In the genomic region with DNA sequence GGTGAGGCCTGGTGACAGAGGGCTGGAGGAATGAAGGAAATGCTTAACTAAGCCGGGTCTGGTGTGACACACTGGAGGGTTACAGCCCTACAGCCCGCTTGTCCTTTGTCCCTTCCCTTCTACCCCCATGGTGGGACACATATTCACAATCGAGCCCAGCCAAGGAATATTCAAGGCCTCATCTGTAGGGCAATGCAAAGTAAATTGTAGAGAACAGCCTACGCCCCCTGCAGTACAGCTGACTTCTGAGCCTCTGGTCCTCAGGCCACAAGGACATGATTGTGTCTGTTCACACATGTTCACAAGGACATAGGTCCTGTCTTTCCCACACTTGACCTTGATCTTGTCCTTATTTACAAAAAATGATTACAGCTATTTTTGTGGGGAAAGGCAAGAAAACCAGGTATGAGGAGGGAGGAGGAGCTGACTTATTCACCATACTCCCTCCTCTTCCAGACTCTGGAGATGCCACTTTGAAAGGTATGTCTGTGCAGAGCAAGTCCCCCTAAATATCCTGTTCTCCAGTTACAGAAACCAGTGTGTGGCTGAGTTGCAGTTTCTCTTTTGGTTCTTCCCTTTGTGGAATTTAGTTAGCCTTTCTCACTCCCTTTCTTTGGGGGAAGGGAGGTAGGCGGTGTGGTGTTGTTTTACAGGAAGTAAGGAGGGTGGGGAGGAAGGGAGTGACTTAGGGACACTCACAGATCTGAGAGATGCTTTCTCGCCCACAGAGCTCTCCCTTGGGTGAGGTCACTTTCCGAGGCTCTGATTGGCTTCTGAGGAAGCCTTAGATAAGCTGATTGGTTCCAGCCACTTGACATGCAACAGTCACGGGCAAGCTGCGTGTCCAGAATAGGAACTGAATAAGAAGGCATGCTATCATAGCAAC, we compare ENCODE assay signal across 8 cellular contexts. TPM values are rescaled to one million over a fixed set of nuclear protein-coding genes. Genes with fewer than 3 reads are reported as not detected.
DNase-seq lines count a peak whose midpoint lies in the region; ATAC-seq, FAIRE-seq and TF ChIP-seq lines count a peak whose summit lies in the region.

No MANE protein-coding gene starts in this region.

- intact Hi-C loops in left ventricle myocardium superior (cut with micrococcal nuclease): loop anchor here (5.0 kb wide), 1 partner anchor 33 kb away; no protein-coding TSS in a partner anchor

- ATAC-seq in HG02571 (IDR thresholded peaks at IDR 0.05; ENCODE audit: unreplicated experiment) (peak; percentile 92), left ventricle myocardium superior (peak; percentile 85)

- no peak overlapping the region for H3K4me3 Mint-ChIP-seq in progenitor cell of endocrine pancreas (ENCODE audit: low read depth)

- no peaks in the 10 kb centered on the region for H3K27me3 Mint-ChIP-seq in progenitor cell of endocrine pancreas

- H3K4me1 Mint-ChIP-seq in progenitor cell of endocrine pancreas (ENCODE audit: low read depth): peaks cover 6% of the 10 kb centered on the region

- TF ChIP-seq CTCF in GM10266 (IDR thresholded peaks at IDR 0.05; ENCODE audit: control insufficient read depth, insufficient read depth, low read depth, missing control alignments) (peak; percentile 52), NB4 (IDR thresholded peaks at IDR 0.05; ENCODE audit: low read depth, low read length) (no peak), progenitor cell of endocrine pancreas (IDR thresholded peaks at IDR 0.05; ENCODE audit: unreplicated experiment) (peak; percentile 10), D721Med (IDR thresholded peaks at IDR 0.05; ENCODE audit: insufficient read depth, missing control alignments) (no peak)

- no peak for TF ChIP-seq POLR2A in NB4 (IDR thresholded peaks at IDR 0.05; ENCODE audit: extremely low read depth, insufficient read length)

- H3K4me3 ChIP-seq in NB4 (ENCODE audit: low read depth, low read length): peak overlapping the region; percentile 44

- no peaks in the 10 kb centered on the region for H3K9me3 Mint-ChIP-seq in progenitor cell of endocrine pancreas (ENCODE audit: low read depth)

- H3K27ac Mint-ChIP-seq in progenitor cell of endocrine pancreas: no peak overlapping the region

- no peak for FAIRE-seq in D721Med (lab: Jason Lieb, UNC)

- peak; percentile 88 for DNase-seq in GM10266 (ENCODE audit: extremely low spot score)
- peak; percentile 99 for DNase-seq in NB4 (ENCODE audit: low read depth)
- peak; percentile 90 to 93 for DNase-seq in SW 1271 (lab: John Stamatoyannopoulos, UW)
- DNase-seq in amniotic stem cell (lab: John Stamatoyannopoulos, UW): peak; percentile 99
- DNase-seq in left ventricle myocardium superior: peak; percentile 90
- DNase-seq in progenitor cell of endocrine pancreas (ENCODE audit: low spot score, unreplicated experiment): no peak
- no peak for DNase-seq in D721Med (ENCODE audit: insufficient read length, low spot score)

- peaks cover 1% of the 10 kb centered on the region for H3K36me3 Mint-ChIP-seq in progenitor cell of endocrine pancreas (ENCODE audit: insufficient read depth)

RNA-seq across cellular contexts. Expression of a gene that starts 14.6 kb away (rescaled TPM):
- total RNA-seq in left ventricle myocardium superior (44.0 TPM), progenitor cell of endocrine pancreas (12.8 and 13.7 TPM in 2 replicates)

RNA-seq across cellular contexts. Expression of a gene that starts 14.7 kb away (rescaled TPM):
- 0.52 TPM for total RNA-seq in left ventricle myocardium superior
- 0.22 TPM in 1 of 2 replicates, not detected in the other for total RNA-seq in progenitor cell of endocrine pancreas

RNA-seq across cellular contexts. Expression of a gene that starts 17.3 kb away (rescaled TPM):
- 954 TPM for total RNA-seq in left ventricle myocardium superior
- total RNA-seq in progenitor cell of endocrine pancreas: 38.1 and 38.8 TPM in 2 replicates

RNA-seq across cellular contexts. Expression of a gene that starts 21.3 kb away (rescaled TPM):
- 25.2 TPM for total RNA-seq in left ventricle myocardium superior
- 4.2 and 4.5 TPM in 2 replicates for total RNA-seq in progenitor cell of endocrine pancreas

RNA-seq across cellular contexts. Expression of a gene that starts 42.4 kb away (rescaled TPM):
- total RNA-seq in left ventricle myocardium superior (71.9 TPM), progenitor cell of endocrine pancreas (not detected in 2 replicates)

Comparison
In these comparisons a context has a peak if more than half of its experiments do, and no peak if none do; other contexts are left out.
1. DNase-seq: peak in GM10266 (single experiment), NB4 (single experiment), SW 1271 (2 of 2), amniotic stem cell (single experiment) and left ventricle myocardium superior (single experiment); none in progenitor cell of endocrine pancreas (single experiment) and D721Med (single experiment).
2. CTCF ChIP-seq: peak in GM10266 (single experiment) and progenitor cell of endocrine pancreas (single experiment); none in NB4 (single experiment) and D721Med (single experiment).
3. RNA of a gene that starts 17.3 kb away (total RNA-seq): 954 TPM in left ventricle myocardium superior (single experiment); 38.1 to 38.8 TPM in progenitor cell of endocrine pancreas; every median in the first group is over 10 times any median in the second.